Comparison of ENCODE assay signal across 8 cellular contexts in genomic region chr9:93003552-93004407, GRCh38. TPM values are rescaled to one million over a fixed set of nuclear protein-coding genes. Genes with fewer than 3 reads are reported as not detected.
DNase-seq lines count a peak whose midpoint lies in the region; ATAC-seq and TF ChIP-seq lines count a peak whose summit lies in the region.

No MANE protein-coding gene starts in this region.

- TF ChIP-seq CTCF in left ventricle myocardium inferior (IDR thresholded peaks at IDR 0.05; ENCODE audit: borderline replicate concordance) (peak; percentile 79), gastrocnemius medialis (IDR thresholded peaks at IDR 0.05 in 4 of 5, conservative IDR thresholded peaks at IDR 0.05 in 1 of 5) (peak; percentile 20 to 65 (median 56))

- H3K4me3 ChIP-seq in left ventricle myocardium inferior (peak overlapping the region; percentile 55), gastrocnemius medialis (peak overlapping the region in 1 of 4 donors; percentile 9)

- H3K9me3 ChIP-seq in left ventricle myocardium inferior (replicated peaks) (peaks cover 14% of the 10 kb centered on the region), gastrocnemius medialis (no peaks in the 10 kb centered on the region)

- H3K27ac ChIP-seq in left ventricle myocardium inferior (replicated peaks) (no peak overlapping the region), gastrocnemius medialis (no peak overlapping the region)

- H3K4me1 ChIP-seq in left ventricle myocardium inferior (peaks cover 4% of the 10 kb centered on the region), gastrocnemius medialis (no peaks in the 10 kb centered on the region)

- TF ChIP-seq POLR2A in gastrocnemius medialis (IDR thresholded peaks at IDR 0.05), result no peak

- in situ Hi-C loops in SK-MEL-5 (cut with HindIII; ENCODE audit: low pct_unique_long_range_greater_than_20kb, low sequenced_read_pairs), result no loop called here
- in situ Hi-C loops in gastrocnemius medialis (cut with MboI; ENCODE audit: low sequenced_read_pairs in 4 of 4), result no loop called here

- peaks cover 4% of the 10 kb centered on the region for H3K36me3 ChIP-seq in left ventricle myocardium inferior
- H3K36me3 ChIP-seq in gastrocnemius medialis, result no peaks in the 10 kb centered on the region

- ATAC-seq in gastrocnemius medialis (peak in 1 of 2 donors; percentile 36), HG02840 (IDR thresholded peaks at IDR 0.05; ENCODE audit: low FRiP score, unreplicated experiment) (no peak), GM18873 (IDR thresholded peaks at IDR 0.05; ENCODE audit: low FRiP score, unreplicated experiment) (no peak)

- peaks cover 5% of the 10 kb centered on the region for H3K27me3 ChIP-seq in left ventricle myocardium inferior (ENCODE audit: low read depth)
- H3K27me3 ChIP-seq in gastrocnemius medialis, result no peaks in the 10 kb centered on the region

- intact Hi-C loops in left ventricle myocardium inferior (cut with micrococcal nuclease) (no loop called here), gastrocnemius medialis (cut with DNase I; ENCODE audit: low total_unique reads) (no loop called here)

- DNase-seq in ELF-1 (ENCODE audit: low read depth, low spot score) (peak; percentile 78), HT1080 (ENCODE audit: low read depth) (peak; percentile 54), SK-MEL-5 (ENCODE audit: low read depth, low spot score) (peak; percentile 74), left ventricle myocardium inferior (peak; percentile 38), gastrocnemius medialis (peak in 1 of 2 donors; percentile 32)
- DNase-seq in activated naive CD4-positive, alpha-beta T cell treated with anti-CD3 and anti-CD28 coated beads, Interleukin-2, amount 50 U/mL, for 16 hours, result peak; percentile 68

RNA-seq across cellular contexts. Expression of gene SUSD3, which starts 54.7 kb away (rescaled TPM):
- total RNA-seq in HT1080 (2014; rRNA removed; shearing (Covaris generic)), result not detected in 2 replicates
- polyA plus RNA-seq in HT1080 (2015; cell fraction: cytosol; rRNA removed), result not detected in 2 replicates
- not detected in 2 replicates for polyA plus RNA-seq in HT1080 (2015; cell fraction: nucleus; rRNA removed)
- total RNA-seq in SK-MEL-5 (2014; rRNA removed; shearing (Covaris generic)), result 0.90 and 1.3 TPM in 2 replicates
- polyA plus RNA-seq in SK-MEL-5 (2015; cell fraction: cytosol; rRNA removed), result 1.0 and 1.1 TPM in 2 replicates
- polyA plus RNA-seq in SK-MEL-5 (2015; cell fraction: nucleus; rRNA removed), result not detected in 2 replicates
- total RNA-seq in left ventricle myocardium inferior, result 0.60 TPM
- total RNA-seq in gastrocnemius medialis, result under 1 TPM in 2 of 4 donors, not detected in 2; 0.51 to 0.61 TPM

RNA-seq across cellular contexts. Expression of gene FGD3, which starts 56.5 kb away (rescaled TPM):
- 0.06 TPM in 1 of 2 replicates, not detected in the other for total RNA-seq in HT1080 (2014; rRNA removed; shearing (Covaris generic))
- polyA plus RNA-seq in HT1080 (2015; cell fraction: cytosol; rRNA removed), result 0.06 TPM in 1 of 2 replicates, not detected in the other
- polyA plus RNA-seq in HT1080 (2015; cell fraction: nucleus; rRNA removed), result not detected in 2 replicates
- 0.08 and 0.13 TPM in 2 replicates for total RNA-seq in SK-MEL-5 (2014; rRNA removed; shearing (Covaris generic))
- 0.60 and 0.62 TPM in 2 replicates for polyA plus RNA-seq in SK-MEL-5 (2015; cell fraction: cytosol; rRNA removed)
- polyA plus RNA-seq in SK-MEL-5 (2015; cell fraction: nucleus; rRNA removed), result 0.36 TPM in 1 of 2 replicates, not detected in the other
- total RNA-seq in left ventricle myocardium inferior (1.8 TPM), gastrocnemius medialis (1 to 10 TPM in 1 of 4 donors, under 1 TPM in 3; 0.92 to 1.3 (median 0.97) TPM)
